30 cellular contexts compared by ENCODE assay signal in the genomic region with DNA sequence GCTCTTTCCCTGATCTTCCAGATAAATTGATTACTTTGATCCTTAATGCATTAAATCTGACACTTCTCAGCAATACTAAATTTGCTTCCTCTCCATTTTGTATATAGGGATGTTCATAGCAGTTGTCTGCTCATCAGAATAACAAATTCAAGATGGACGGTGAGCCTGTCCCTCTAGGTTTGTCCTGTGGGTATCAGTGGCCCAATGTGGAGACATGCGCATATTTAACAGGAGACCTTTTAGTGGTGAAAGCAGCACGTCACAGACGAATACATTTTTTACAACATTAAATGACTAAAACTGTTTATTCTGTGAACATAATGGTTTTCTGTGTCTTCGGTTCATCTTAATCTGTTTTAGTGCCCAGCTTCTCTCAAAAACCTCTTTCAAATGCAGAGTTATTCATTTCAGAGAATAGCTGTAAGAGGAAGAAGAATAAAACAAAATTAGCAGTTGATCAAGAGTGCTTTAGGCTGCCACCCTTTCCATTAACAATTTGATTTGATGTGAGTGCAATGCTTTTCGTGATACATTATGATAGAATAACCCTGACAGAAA.
"Had no signal": no experiment of that assay in that cellular context is flagged by ENCODE, and none has a peak within 500 bp of the region (broad histone marks: within the 10 kb centered on the region; RNA-seq: fewer than 3 reads in every experiment).

No MANE protein-coding gene starts in this region.

- H3K4me1 ChIP-seq: left ventricle myocardium inferior, pancreas, prostate gland, stomach, testis, thyroid gland, transverse colon, upper lobe of left lung, vagina had no signal

- H3K9me3 ChIP-seq: left ventricle myocardium inferior, pancreas, prostate gland, testis, thyroid gland, transverse colon, upper lobe of left lung, vagina had no signal

- ATAC-seq: natural killer cell; pancreas; right cardiac atrium; sciatic nerve; stimulated activated naive B cell treated with anti-CD40 and anti-IgM and Interleukin-4, amounts not matched to agents 10 μg/mL and 1 μg/mL and 100 μg/mL, for 72 hours; stimulated activated naive CD8-positive, alpha-beta T cell treated with anti-CD3 and anti-CD28 coated beads, Interleukin-15, Interleukin-2, amounts not matched to agents 100 U/mL and 50 U/mL, for 24 hours had no signal

- H3K27ac ChIP-seq: left ventricle myocardium inferior, pancreas, prostate gland, skin epidermis, stomach, testis, thyroid gland, transverse colon, upper lobe of left lung, vagina had no signal

- H3K4me1 Mint-ChIP-seq: immature natural killer cell; naive B cell; natural killer cell; stimulated activated naive B cell treated with anti-CD40 and anti-IgM and Interleukin-4, amounts not matched to agents 10 μg/mL and 1 μg/mL and 100 μg/mL, for 72 hours had no signal

- DNase-seq: hypothalamus; immature natural killer cell; kidney; left ventricle myocardium inferior; mesendoderm; naive B cell; natural killer cell; nephron progenitor cell; nucleus accumbens; pancreas; posterior cingulate gyrus; retina; right cardiac atrium; stimulated activated CD4-positive, alpha-beta T cell treated with anti-CD3 and anti-CD28 coated beads, Interleukin-12 subunit alpha, Interleukin-12 subunit beta, amount 100 ng/mL, for 4 hours; stimulated activated CD4-positive, alpha-beta T cell treated with anti-CD3 and anti-CD28 coated beads, Interleukin-15, amount 100 ng/mL, for 24 hours; stimulated activated CD4-positive, alpha-beta T cell treated with anti-CD3 and anti-CD28 coated beads, Interleukin-2, amount 100 ng/mL, for 24 hours; stimulated activated CD4-positive, alpha-beta T cell treated with anti-CD3 and anti-CD28 coated beads, Interleukin-4, amount 100 ng/mL, for 1 hour; stimulated activated naive B cell treated with anti-CD40 and anti-IgM and Interleukin-4, amounts not matched to agents 10 μg/mL and 1 μg/mL and 100 μg/mL, for 72 hours; stimulated activated naive CD8-positive, alpha-beta T cell treated with anti-CD3 and anti-CD28 coated beads, Interleukin-15, Interleukin-2, amounts not matched to agents 100 U/mL and 50 U/mL, for 24 hours; stomach; testis; thyroid gland; transverse colon; upper lobe of left lung had no signal

- H3K27me3 ChIP-seq: pancreas, stomach, testis, thyroid gland, transverse colon, upper lobe of left lung, vagina had no signal

- H3K27ac Mint-ChIP-seq: immature natural killer cell; mesothelial cell of epicardium; naive B cell; natural killer cell; nephron progenitor cell; stimulated activated naive B cell treated with anti-CD40 and anti-IgM and Interleukin-4, amounts not matched to agents 10 μg/mL and 1 μg/mL and 100 μg/mL, for 72 hours had no signal

- H3K4me3 Mint-ChIP-seq: immature natural killer cell; mesothelial cell of epicardium; naive B cell; natural killer cell; nephron progenitor cell; stimulated activated naive B cell treated with anti-CD40 and anti-IgM and Interleukin-4, amounts not matched to agents 10 μg/mL and 1 μg/mL and 100 μg/mL, for 72 hours had no signal

- H3K4me3 ChIP-seq: left ventricle myocardium inferior, lung, pancreas, prostate gland, skin epidermis, stomach, testis, thyroid gland, transverse colon, upper lobe of left lung, vagina had no signal

- H3K9me3 Mint-ChIP-seq: mesothelial cell of epicardium had no signal

- H3K27me3 Mint-ChIP-seq: naive B cell; stimulated activated naive B cell treated with anti-CD40 and anti-IgM and Interleukin-4, amounts not matched to agents 10 μg/mL and 1 μg/mL and 100 μg/mL, for 72 hours had no signal

- H3K36me3 Mint-ChIP-seq: immature natural killer cell; mesothelial cell of epicardium; naive B cell; natural killer cell; stimulated activated naive B cell treated with anti-CD40 and anti-IgM and Interleukin-4, amounts not matched to agents 10 μg/mL and 1 μg/mL and 100 μg/mL, for 72 hours had no signal

- H3K36me3 ChIP-seq: left ventricle myocardium inferior, pancreas, prostate gland, stomach, thyroid gland, transverse colon, upper lobe of left lung, vagina had no signal
